Comparison of ENCODE assay signal across 9 cellular contexts in the genomic region with DNA sequence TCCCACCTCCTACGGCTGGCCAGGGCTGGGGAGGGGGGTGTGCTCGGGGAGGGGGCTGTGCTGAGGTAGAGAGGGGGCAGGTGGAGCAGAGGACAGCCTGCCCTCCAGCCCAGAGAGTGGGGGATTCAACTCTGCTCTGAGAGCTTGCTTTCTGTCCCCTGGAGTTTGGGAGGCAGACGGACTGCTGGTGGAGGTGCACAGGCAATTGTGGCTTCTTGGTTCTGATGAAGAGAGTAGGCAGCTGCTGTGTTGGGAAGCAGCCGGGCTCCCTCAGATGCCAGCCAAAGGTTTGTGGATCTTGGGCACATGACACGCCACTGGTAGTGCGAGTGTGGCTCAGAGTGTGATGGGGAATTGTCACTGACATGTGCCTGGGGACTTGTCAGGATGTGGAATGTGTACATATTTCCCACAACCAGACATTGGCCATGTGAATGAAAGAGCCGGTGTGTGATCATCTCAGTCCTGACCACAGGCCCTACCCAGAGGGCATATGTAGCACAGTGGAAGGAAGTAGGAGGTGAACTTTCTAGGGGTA. TPM values are rescaled to one million over a fixed set of nuclear protein-coding genes. Genes with fewer than 3 reads are reported as not detected.
A peak's percentile ranks its signal among the peaks of the same experiment; 100 is the strongest.
DNase-seq lines count a peak whose midpoint lies in the region; ATAC-seq, FAIRE-seq and TF ChIP-seq lines count a peak whose summit lies in the region.
"Not testable (repeated sequence)": the region's sequence is repeated elsewhere in the genome, so short reads cannot be mapped to it uniquely, and the experiment has no call there.
"Had no signal": no experiment of that assay in that cellular context is flagged by ENCODE, and none has a peak within 500 bp of the region (broad histone marks: within the 10 kb centered on the region; RNA-seq: fewer than 3 reads in every experiment).

No MANE protein-coding gene starts in this region.

- not testable (repeated sequence) for H3K9ac ChIP-seq in PC-3 (ENCODE audit: low read length); endodermal cell (ENCODE audit: extremely low read depth, low read length, poor library complexity, severe bottlenecking)

- H3K4me3 ChIP-seq in PC-3 (ENCODE audit: low read length); body of pancreas; endodermal cell (ENCODE audit: low read length); pancreas; upper lobe of right lung: not testable (repeated sequence)

- WGBS in body of pancreas, 2 donors: 83 to 94% methylated on average over 1 to 2 of the region's 7 CpGs
- WGBS in endodermal cell (ENCODE audit: insufficient coverage in 1 of 2, insufficient read length in 1 of 2), 2 experiments: 87% methylated on average over 4 of the region's 7 CpGs; no CpG with 5 or more reads in 1 of the 2 experiments
- WGBS in pancreas, 2 donors: 81 to 97% methylated on average over 4 to 6 of the region's 7 CpGs

- FAIRE-seq in pancreas (lab: Jason Lieb, UNC): not testable (repeated sequence)

- peak; percentile 1 for DNase-seq in ELF-1 (ENCODE audit: low read depth, low spot score)
- peak; percentile 0 for DNase-seq in PC-3
- DNase-seq in body of pancreas; left ventricle myocardium superior; left lobe of liver (ENCODE audit: low spot score); pancreas; upper lobe of right lung: not testable (repeated sequence)
- peak; percentile 38 for DNase-seq in endodermal cell

- H3F3A ChIP-seq in PC-3 (ENCODE audit: low read length, unreplicated experiment): not testable (repeated sequence)

- H3K9me3 Mint-ChIP-seq in endodermal cell: not testable (repeated sequence)

- not testable (repeated sequence) for H3K27ac Mint-ChIP-seq in endodermal cell

- not testable (repeated sequence) for H3K9me2 ChIP-seq in PC-3 (replicated peaks; ENCODE audit: low read length)

- POLR2A ChIA-PET in PC-3 (lab: Charles Lee; ENCODE audit: unreplicated experiment): not testable (repeated sequence)

- H3K4me1 ChIP-seq in PC-3 (ENCODE audit: insufficient read depth, low read length); body of pancreas; endodermal cell (ENCODE audit: control insufficient read depth, insufficient read depth, low read length); pancreas; upper lobe of right lung: not testable (repeated sequence)

- H3K79me2 ChIP-seq in PC-3 (ENCODE audit: low read length): not testable (repeated sequence)

- not testable (repeated sequence) for H4K20me1 ChIP-seq in PC-3 (ENCODE audit: low read length)

- not testable (repeated sequence) for BruUV-seq in PC-3 (replicated peaks; lab: Mats Ljungman, UMichigan)

- not testable (repeated sequence) for H3K4me1 Mint-ChIP-seq in endodermal cell

- TF ChIP-seq POLR2A in body of pancreas (IDR thresholded peaks at IDR 0.05): not testable (repeated sequence)

- not testable (repeated sequence) for H3K4me3 Mint-ChIP-seq in endodermal cell

- H3K9me3 ChIP-seq in PC-3 (ENCODE audit: low read length); body of pancreas; endodermal cell (ENCODE audit: control insufficient read depth, low read length); pancreas; upper lobe of right lung: not testable (repeated sequence)

- not testable (repeated sequence) for H3K36me3 Mint-ChIP-seq in endodermal cell (ENCODE audit: low read depth)

- TF ChIP-seq CTCF in PC-3 (conservative IDR thresholded peaks at IDR 0.05; ENCODE audit: low read depth, low read length); body of pancreas (IDR thresholded peaks at IDR 0.05); endodermal cell (conservative IDR thresholded peaks at IDR 0.05); pancreas (IDR thresholded peaks at IDR 0.05); upper lobe of right lung (IDR thresholded peaks at IDR 0.05): not testable (repeated sequence)

- H3K36me3 ChIP-seq in PC-3 (ENCODE audit: low read depth, low read length); body of pancreas (replicated peaks in 1 of 2; ENCODE audit: insufficient read depth in 1 of 2, low read depth in 2 of 2); endodermal cell (ENCODE audit: control insufficient read depth, insufficient read depth, low read length); pancreas; upper lobe of right lung: not testable (repeated sequence)

- H3K27ac ChIP-seq in PC-3 (ENCODE audit: low read length); body of pancreas; endodermal cell (ENCODE audit: low read depth, low read length); pancreas; upper lobe of right lung: not testable (repeated sequence)

- not testable (repeated sequence) for H3K27me3 Mint-ChIP-seq in endodermal cell (ENCODE audit: insufficient read depth)

- intact Hi-C loops in PC-3 (cut with micrococcal nuclease); body of pancreas (cut with DNase I); left ventricle myocardium superior (cut with micrococcal nuclease); pancreas (cut with DNase I); upper lobe of right lung (cut with DNase I): not testable (repeated sequence)

- not testable (repeated sequence) for H3K27me3 ChIP-seq in PC-3 (ENCODE audit: low read length); body of pancreas; endodermal cell (ENCODE audit: control insufficient read depth, insufficient read depth, low read length, poor library complexity, severe bottlenecking); pancreas; upper lobe of right lung

- not testable (repeated sequence) for ATAC-seq in PC-3
- peak; percentile 33 for ATAC-seq in body of pancreas
- peak; percentile 21 for ATAC-seq in left ventricle myocardium superior
- peak; percentile 26 for ATAC-seq in left lobe of liver
- ATAC-seq in pancreas: peak; percentile 35 to 67 (median 57)
- ATAC-seq in upper lobe of right lung: peak; percentile 21

- not testable (repeated sequence) for H2AFZ ChIP-seq in PC-3 (ENCODE audit: low read length)

- not testable (repeated sequence) for H3K4me2 ChIP-seq in PC-3 (ENCODE audit: low read length)

- CTCF ChIA-PET in PC-3 (lab: Charles Lee): not testable (repeated sequence)

RNA-seq across cellular contexts. Expression of a gene that starts 5.3 kb away (rescaled TPM):
- 0.06 TPM in 1 of 2 replicates, not detected in the other for total RNA-seq in PC-3 (2014; rRNA removed)
- total RNA-seq in body of pancreas: 1 to 10 TPM; 8.3 to 8.9 TPM
- under 1 TPM; 0.26 to 0.33 TPM for total RNA-seq in endodermal cell
- polyA plus RNA-seq in endodermal cell (2013, experiment 1 of 2): 0.11 TPM
- 0.12 TPM for polyA plus RNA-seq in endodermal cell (2013, experiment 2 of 2)
- total RNA-seq in left ventricle myocardium superior: 1.8 TPM
- total RNA-seq in left lobe of liver: 0.83 TPM
- 10 to 100 TPM in 1 of 6 donors, 1 to 10 TPM in 5; 1.7 to 10.3 (median 3.9) TPM for total RNA-seq in pancreas
- 1 to 10 TPM; 1.3 to 2.3 TPM for polyA plus RNA-seq in pancreas
- 40.1 TPM for total RNA-seq in upper lobe of right lung
- polyA plus RNA-seq: CD4-positive, CD25-positive, alpha-beta regulatory T cell had no signal
